26 cellular contexts compared by ENCODE assay signal in genomic region chr22:17446704-17447103, GRCh38.
"Had no signal": no experiment of that assay in that cellular context is flagged by ENCODE, and none has a peak within 500 bp of the region (broad histone marks: within the 10 kb centered on the region; RNA-seq: fewer than 3 reads in every experiment).

No MANE protein-coding gene starts in this region.

- H3K27me3 Mint-ChIP-seq: progenitor cell of endocrine pancreas; stimulated activated naive CD8-positive, alpha-beta T cell treated with anti-CD3 and anti-CD28 coated beads, Interleukin-15, amount 100 ng/mL, for 72 hours; type B pancreatic cell had no signal

- H3K4me3 Mint-ChIP-seq: dendritic cell treated with granulocyte-macrophage colony-stimulating factor and Interleukin-4, amounts not matched to agents 40 ng/mL and 50 ng/mL, for 4 days; immature natural killer cell; naive thymus-derived CD4-positive, alpha-beta T cell; nephron; neural progenitor cell; stimulated activated naive CD8-positive, alpha-beta T cell treated with anti-CD3 and anti-CD28 coated beads, Interleukin-15, amount 100 ng/mL, for 72 hours; type B pancreatic cell had no signal

- H3K27ac Mint-ChIP-seq: dendritic cell treated with granulocyte-macrophage colony-stimulating factor and Interleukin-4, amounts not matched to agents 40 ng/mL and 50 ng/mL, for 4 days; immature natural killer cell; naive thymus-derived CD4-positive, alpha-beta T cell; nephron; neural progenitor cell; progenitor cell of endocrine pancreas; type B pancreatic cell had no signal

- DNase-seq: effector CD8-positive, alpha-beta T cell; esophagus squamous epithelium; foreskin melanocyte; hypothalamus; immature natural killer cell; islet precursor cell; kidney glomerular epithelial cell; left colon; left ventricle myocardium inferior; mammary epithelial cell; mesendoderm; midbrain; naive thymus-derived CD4-positive, alpha-beta T cell; stimulated activated CD4-positive, alpha-beta T cell treated with anti-CD3 and anti-CD28 coated beads, Interleukin-12 subunit alpha, Interleukin-12 subunit beta, amount 100 ng/mL, for 4 hours; stimulated activated CD4-positive, alpha-beta T cell treated with anti-CD3 and anti-CD28 coated beads, Interleukin-1b, Interleukin-23, amount 100 ng/mL, for 48 hours; stimulated activated CD4-positive, alpha-beta T cell treated with anti-CD3 and anti-CD28 coated beads, Interleukin-4, amount 100 ng/mL, for 1 hour; stimulated activated CD8-positive, alpha-beta memory T cell treated with anti-CD3 and anti-CD28 coated beads, Interleukin-4, amount 100 ng/mL, for 48 hours; stimulated activated naive CD4-positive, alpha-beta T cell; stimulated activated naive CD8-positive, alpha-beta T cell treated with anti-CD3 and anti-CD28 coated beads, Interleukin-15, amount 100 ng/mL, for 72 hours; tibial artery had no signal

- H3K36me3 Mint-ChIP-seq: immature natural killer cell; naive thymus-derived CD4-positive, alpha-beta T cell had no signal

- H3K4me1 Mint-ChIP-seq: immature natural killer cell; naive thymus-derived CD4-positive, alpha-beta T cell; stimulated activated naive CD8-positive, alpha-beta T cell treated with anti-CD3 and anti-CD28 coated beads, Interleukin-15, amount 100 ng/mL, for 72 hours had no signal

- H3K9me3 Mint-ChIP-seq: immature natural killer cell; naive thymus-derived CD4-positive, alpha-beta T cell; nephron; stimulated activated naive CD8-positive, alpha-beta T cell treated with anti-CD3 and anti-CD28 coated beads, Interleukin-15, amount 100 ng/mL, for 72 hours; type B pancreatic cell had no signal

- ATAC-seq: left colon; naive thymus-derived CD4-positive, alpha-beta T cell; sciatic nerve; stimulated activated naive CD8-positive, alpha-beta T cell treated with anti-CD3 and anti-CD28 coated beads, Interleukin-15, amount 100 ng/mL, for 72 hours had no signal
